Comparison of ENCODE assay signal across 1 cellular context in the genomic region with DNA sequence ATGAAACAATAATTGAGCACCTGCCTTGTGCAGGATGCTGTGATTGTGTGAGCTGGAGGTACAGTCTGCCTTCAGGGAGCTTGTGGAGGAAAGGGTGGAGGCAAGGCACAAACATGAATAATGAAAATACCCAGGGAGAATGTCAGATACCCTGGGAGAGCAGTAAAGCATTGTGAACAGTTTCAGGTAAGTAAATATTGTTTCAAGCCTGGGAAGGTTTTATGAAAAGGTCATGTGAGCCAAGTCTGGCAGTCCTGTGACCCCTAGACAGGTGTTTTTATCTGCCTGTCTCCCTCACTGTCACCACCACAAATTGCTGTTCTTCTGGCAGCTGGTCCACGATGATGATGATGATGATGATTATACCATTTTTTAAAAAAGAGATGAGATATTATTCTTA.
TF ChIP-seq lines count a peak whose summit lies in the region.

No MANE protein-coding gene starts in this region.

TF ChIP-seq in endothelial cell of umbilical vein, 7 proteins besides CTCF, POLR2A, EP300 and RAD21 (continued from another document):
- TF ChIP-seq EZH2 (IDR thresholded peaks at IDR 0.05; ENCODE audit: borderline replicate concordance, low read depth, low read length, severe bottlenecking) (no peak), JUN (IDR thresholded peaks at IDR 0.05; ENCODE audit: borderline replicate concordance, insufficient read depth, insufficient read length, low read depth) (no peak), FOS (IDR thresholded peaks at IDR 0.05; ENCODE audit: borderline replicate concordance, insufficient read depth, low read length) (no peak), POLR2AphosphoS5 (IDR thresholded peaks at IDR 0.05; ENCODE audit: insufficient read depth, low read depth, low read length) (no peak)
- TF ChIP-seq, protein P1, sequence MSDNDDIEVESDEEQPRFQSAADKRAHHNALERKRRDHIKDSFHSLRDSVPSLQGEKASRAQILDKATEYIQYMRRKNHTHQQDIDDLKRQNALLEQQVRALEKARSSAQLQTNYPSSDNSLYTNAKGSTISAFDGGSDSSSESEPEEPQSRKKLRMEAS (IDR thresholded peaks at IDR 0.05; ENCODE audit: insufficient read depth, insufficient read length): no peak
